1 cellular context compared by ENCODE assay signal in the genomic region with DNA sequence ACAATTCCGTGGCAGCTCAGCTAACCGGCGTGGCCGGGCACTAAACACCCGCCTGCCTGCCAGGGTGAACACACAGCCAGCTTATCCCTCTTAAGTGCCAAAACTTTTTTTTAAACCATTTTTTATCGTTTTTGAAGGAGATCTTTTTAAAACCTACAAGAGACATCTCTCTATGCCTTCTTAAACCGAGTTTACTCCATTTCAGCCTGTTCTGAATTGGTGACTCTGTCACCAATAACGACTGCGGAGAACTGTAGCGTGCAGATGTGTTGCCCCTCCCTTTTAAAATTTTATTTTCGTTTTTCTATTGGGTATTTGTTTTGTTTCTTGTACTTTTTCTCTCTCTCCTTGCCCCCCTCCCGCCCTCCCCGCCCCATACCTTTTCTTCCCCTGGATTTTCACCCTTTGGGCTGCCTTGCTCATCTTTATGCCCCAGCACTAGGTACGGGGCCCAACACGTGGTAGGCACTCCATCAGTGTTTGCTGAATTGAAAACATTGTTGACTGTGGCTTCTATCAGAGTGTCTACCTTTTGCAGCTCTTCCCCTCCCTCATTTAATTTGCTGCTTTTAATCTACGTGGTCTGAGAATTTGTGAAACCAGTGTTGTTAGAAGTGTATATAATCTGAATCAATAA.
TF ChIP-seq lines count a peak whose summit lies in the region.

No MANE protein-coding gene starts in this region.

TF ChIP-seq in H1, 55 proteins besides CTCF, POLR2A, EP300 and RAD21:
- TF ChIP-seq MAFK (IDR thresholded peaks at IDR 0.05; ENCODE audit: low read depth, low read length) (no peak), SP2 (IDR thresholded peaks at IDR 0.05; ENCODE audit: low read length) (no peak), TBP (IDR thresholded peaks at IDR 0.05; ENCODE audit: low read depth, low read length) (no peak), NANOG (IDR thresholded peaks at IDR 0.05; ENCODE audit: insufficient read depth, low read depth, low read length, poor library complexity, severe bottlenecking) (no peak), RNF2 (IDR thresholded peaks at IDR 0.05; ENCODE audit: borderline replicate concordance, low read depth, low read length, missing control alignments, poor library complexity, severe bottlenecking) (no peak), TCF12 (IDR thresholded peaks at IDR 0.05; ENCODE audit: low read depth, low read length) (no peak), SUZ12 (IDR thresholded peaks at IDR 0.05; ENCODE audit: low read length) (no peak), JUND (IDR thresholded peaks at IDR 0.05; ENCODE audit: low read length) (no peak)
TF ChIP-seq in H1: peak in this region for 0.
